In the genomic region with DNA sequence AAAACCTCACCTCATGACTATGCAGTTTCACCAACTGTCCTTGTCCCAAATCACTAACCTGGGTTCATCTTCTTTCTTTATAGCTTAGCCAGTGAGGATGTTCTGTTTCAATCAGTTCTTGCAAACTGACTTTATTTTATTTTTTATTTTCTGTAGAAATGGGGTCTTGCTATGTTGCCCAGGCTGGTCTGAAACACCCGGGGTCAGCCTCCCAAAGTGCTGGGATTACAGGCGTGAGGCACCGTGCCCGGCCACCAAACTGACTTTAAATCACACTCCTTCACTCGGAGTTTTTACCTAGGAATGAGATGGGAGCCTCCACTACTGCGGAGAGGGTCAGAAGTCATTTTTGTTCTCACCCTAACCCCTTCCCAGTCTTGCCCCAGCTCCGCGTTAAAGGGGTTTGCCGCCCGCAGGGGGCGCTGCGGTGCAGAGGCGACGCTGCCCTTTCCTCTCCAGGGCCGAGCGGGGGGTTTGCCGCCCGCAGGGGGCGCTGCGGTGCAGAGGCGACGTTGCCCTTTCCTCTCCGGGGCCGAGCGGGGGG, we compare ENCODE assay signal across 9 cellular contexts. TPM values are rescaled to one million over a fixed set of nuclear protein-coding genes. Genes with fewer than 3 reads are reported as not detected.
DNase-seq lines count a peak whose midpoint lies in the region; ATAC-seq and TF ChIP-seq lines count a peak whose summit lies in the region.
"Had no signal": no experiment of that assay in that cellular context is flagged by ENCODE, and none has a peak within 500 bp of the region (broad histone marks: within the 10 kb centered on the region; RNA-seq: fewer than 3 reads in every experiment).

No MANE protein-coding gene starts in this region.

- peaks cover under 1% of the 10 kb centered on the region; the same call in 1 of the 2 replicates for H3K27me3 ChIP-seq in Panc1 (ENCODE audit: control insufficient read depth, insufficient read depth, low read length)
- H3K27me3 ChIP-seq: body of pancreas had no signal

- peak; percentile 33; the same call in 1 of the 2 replicates for TF ChIP-seq CTCF in Panc1 (IDR thresholded peaks at IDR 0.05)

- CTCF ChIA-PET in Panc1 (lab: Charles Lee) = interaction anchor here (0.6 to 1.0 kb wide), 3 partner anchors 11 to 103 kb away, joined by 3 to 7 read pairs (median 6); no protein-coding TSS in a partner anchor

- no peaks in the 10 kb centered on the region for H3K36me3 ChIP-seq in Panc1 (ENCODE audit: control insufficient read depth, insufficient read depth, low read length)

- H3K4me3 ChIP-seq in Panc1 (ENCODE audit: low read depth in 2 of 2, low read length in 2 of 2) = no peak overlapping the region
- H3K4me3 ChIP-seq: body of pancreas had no signal

- POLR2A ChIA-PET in Panc1 (lab: Charles Lee) = no interaction called here

- peak; percentile 21 for DNase-seq in COLO668 (lab: John Stamatoyannopoulos, UW; ENCODE audit: unreplicated experiment)
- DNase-seq in Panc1 (ENCODE audit: low read depth, low spot score) = no peak
- DNase-seq in activated gamma-delta T cell treated with anti-CD3 and anti-CD28 coated beads, Interleukin-2, amount 50 U/mL, for 16 hours (ENCODE audit: low read depth) = peak; percentile 30
- DNase-seq in stimulated activated CD4-positive, alpha-beta T cell treated with anti-CD3 and anti-CD28 coated beads, Interleukin-15, amount 100 ng/mL, for 1 hour (ENCODE audit: low read depth in 1 of 2, low spot score in 1 of 2) = peak; percentile 23 to 40
- no peak for DNase-seq in iPS-NIHi7 (ENCODE audit: extremely low spot score)
- no peak for DNase-seq in DMS79 (lab: John Stamatoyannopoulos, UW)
- no peak for DNase-seq in amniotic stem cell (lab: John Stamatoyannopoulos, UW)

- H3K4me1 ChIP-seq in Panc1 (ENCODE audit: control insufficient read depth, insufficient read depth, low read length) = no peaks in the 10 kb centered on the region

- intact Hi-C loops in Panc1 (cut with micrococcal nuclease; ENCODE audit: unreplicated experiment) = loop anchor here (5.0 kb wide), 1 partner anchor 95 kb away; no protein-coding TSS in a partner anchor

- ATAC-seq in Panc1 (no peak), GM18861 (IDR thresholded peaks at IDR 0.05; ENCODE audit: unreplicated experiment) (no peak)

- no peak overlapping the region for H3K27ac ChIP-seq in Panc1 (ENCODE audit: low read length)
- H3K27ac ChIP-seq: body of pancreas had no signal

- in situ Hi-C loops in Panc1 (cut with HindIII; ENCODE audit: low pct_unique_long_range_greater_than_20kb, low sequenced_read_pairs) = no loop called here

- no peaks in the 10 kb centered on the region for H3K9me3 ChIP-seq in Panc1 (ENCODE audit: control insufficient read depth, insufficient read depth, low read depth, low read length)
- H3K9me3 ChIP-seq: body of pancreas had no signal

- BruUV-seq in Panc1 (replicated peaks; lab: Mats Ljungman, UMichigan) = no TSS peak

RNA-seq across cellular contexts. Expression of gene B4GALNT3, which starts 7.0 kb away (rescaled TPM):
- 2.3 TPM for total RNA-seq in Panc1 (2021; ENCODE audit: unreplicated experiment)
- polyA plus RNA-seq in Panc1 (2012; ENCODE audit: insufficient read length) = 3.3 TPM

RNA-seq across cellular contexts. Expression of gene CCDC77, which starts 51.3 kb away (rescaled TPM):
- 9.8 TPM for total RNA-seq in Panc1 (2021; ENCODE audit: unreplicated experiment)
- 6.5 TPM for polyA plus RNA-seq in Panc1 (2012; ENCODE audit: insufficient read length)

Comparison
In these comparisons a context has a peak if more than half of its experiments do, and no peak if none do; other contexts are left out.
1. DNase-seq: peak in COLO668 (single experiment), activated gamma-delta T cell treated with anti-CD3 and anti-CD28 coated beads, Interleukin-2, amount 50 U/mL, for 16 hours (single experiment) and stimulated activated CD4-positive, alpha-beta T cell treated with anti-CD3 and anti-CD28 coated beads, Interleukin-15, amount 100 ng/mL, for 1 hour (2 of 2); none in Panc1 (single experiment), iPS-NIHi7 (single experiment), DMS79 (single experiment) and amniotic stem cell (single experiment).